In the genomic region with DNA sequence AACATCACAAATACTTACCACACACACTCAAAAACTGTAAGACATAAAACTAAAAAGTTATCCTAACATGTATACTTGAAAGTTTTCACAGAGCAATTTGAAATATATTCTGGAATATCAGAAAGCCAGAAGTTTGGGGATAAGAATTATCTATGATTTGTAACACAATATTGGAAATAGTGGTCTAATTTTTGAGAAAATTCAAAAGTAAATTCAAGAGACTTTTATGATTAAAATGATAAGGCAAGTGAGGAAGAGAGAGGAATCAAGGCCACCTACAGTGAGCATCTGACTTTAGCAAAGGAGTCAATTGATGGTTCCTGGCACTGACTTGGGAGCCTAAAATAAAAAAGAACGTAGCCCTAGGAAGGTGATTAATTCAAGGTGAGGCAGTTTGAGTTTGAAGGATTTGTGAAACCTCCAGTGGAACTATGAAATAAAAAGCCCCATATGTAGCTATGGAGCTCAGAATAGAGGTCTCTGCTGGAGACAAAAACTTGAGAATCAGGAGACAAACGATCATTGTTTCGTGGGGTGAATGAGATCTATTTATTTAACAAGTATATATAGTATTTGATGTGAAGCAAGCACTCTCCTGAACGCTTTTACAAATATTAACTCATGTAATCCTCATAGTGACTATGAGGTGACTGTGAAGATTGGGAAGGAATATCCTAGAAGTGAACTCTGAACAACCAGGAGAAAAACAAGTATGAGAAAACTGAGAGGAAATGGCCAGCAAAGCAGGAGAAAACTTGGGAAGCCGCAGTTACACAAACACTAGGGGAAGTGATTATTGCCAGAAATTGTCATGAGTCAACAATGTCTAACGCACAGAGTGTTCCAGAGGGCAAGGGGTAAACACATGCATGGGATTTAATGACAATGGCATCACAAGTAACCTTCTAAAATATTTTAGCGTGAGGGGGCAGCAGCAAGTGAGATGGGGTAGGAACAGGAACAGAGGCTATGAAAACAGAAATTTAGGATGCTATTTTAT, we compare ENCODE assay signal across 9 cellular contexts. TPM values are rescaled to one million over a fixed set of nuclear protein-coding genes. Genes with fewer than 3 reads are reported as not detected.
A peak's percentile ranks its signal among the peaks of the same experiment; 100 is the strongest.
DNase-seq lines count a peak whose midpoint lies in the region; ATAC-seq and TF ChIP-seq lines count a peak whose summit lies in the region.
"Had no signal": no experiment of that assay in that cellular context is flagged by ENCODE, and none has a peak within 500 bp of the region (broad histone marks: within the 10 kb centered on the region; RNA-seq: fewer than 3 reads in every experiment).

No MANE protein-coding gene starts in this region.

- no peak overlapping the region for H3K4me3 ChIP-seq in ovary

- intact Hi-C loops in ovary (cut with DNase I) = no loop called here

- no peak for TF ChIP-seq POLR2A in ovary (IDR thresholded peaks at IDR 0.05)

- TF ChIP-seq EP300 in ovary (IDR thresholded peaks at IDR 0.05) = no peak

- DNase-seq in H4 (ENCODE audit: low spot score) (peak; percentile 88), astrocyte of the hippocampus (ENCODE audit: low read depth, low spot score) (peak; percentile 86), iris pigment epithelial cell (ENCODE audit: low read depth) (peak; percentile 97), smooth muscle cell of the brain vasculature (ENCODE audit: low read depth, low spot score) (peak; percentile 70), DMS 273 (lab: John Stamatoyannopoulos, UW; ENCODE audit: unreplicated experiment) (no peak), ovary (no peak), DMS79 treated with DMSO at 0.1 percent for 48 hours (lab: John Stamatoyannopoulos, UW) (no peak)
- DNase-seq: stimulated activated naive CD4-positive, alpha-beta T cell had no signal

- no peaks in the 10 kb centered on the region for H3K4me1 ChIP-seq in ovary (ENCODE audit: insufficient read depth)

- no peaks in the 10 kb centered on the region for H3K27me3 ChIP-seq in ovary

- no peak for ATAC-seq in GM21526 (IDR thresholded peaks at IDR 0.05; ENCODE audit: low FRiP score, unreplicated experiment)

- H3K9me3 ChIP-seq in ovary = no peaks in the 10 kb centered on the region

- H3K27ac ChIP-seq in ovary = no peak overlapping the region

- H3K36me3 ChIP-seq in ovary = no peaks in the 10 kb centered on the region

- 61 to 67% (median 63%) methylated on average over 7 of the region's 7 CpGs for WGBS in ovary, 3 donors

- TF ChIP-seq CTCF in ovary (IDR thresholded peaks at IDR 0.05) = no peak

RNA-seq across cellular contexts. Expression of gene TFPI, which starts 12.8 kb away (rescaled TPM):
- total RNA-seq in H4 (2014; rRNA removed; shearing (Covaris generic)) = 61.7 and 90.7 TPM in 2 replicates
- total RNA-seq in ovary = 10 to 100 TPM; 23.3 to 65.0 (median 48.8) TPM
- polyA plus RNA-seq in ovary = 10 to 100 TPM; 31.5 to 98.0 TPM

Comparison
In these comparisons a context has a peak if more than half of its experiments do, and no peak if none do; other contexts are left out.
1. DNase-seq: peak in H4 (single experiment), astrocyte of the hippocampus (single experiment), iris pigment epithelial cell (single experiment) and smooth muscle cell of the brain vasculature (single experiment); none in DMS 273 (single experiment), ovary (0 of 5) and DMS79 treated with DMSO at 0.1 percent for 48 hours (single experiment).